In genomic region chr9:89533396-89534187, GRCh38 we compare ENCODE assay signal across 20 cellular contexts. TPM values are rescaled to one million over a fixed set of nuclear protein-coding genes. Genes with fewer than 3 reads are reported as not detected.
DNase-seq lines count a peak whose midpoint lies in the region; ATAC-seq, FAIRE-seq and TF ChIP-seq lines count a peak whose summit lies in the region.
"Had no signal": no experiment of that assay in that cellular context is flagged by ENCODE, and none has a peak within 500 bp of the region (broad histone marks: within the 10 kb centered on the region; RNA-seq: fewer than 3 reads in every experiment).

No MANE protein-coding gene starts in this region.

- no peak overlapping the region for H2AK5ac ChIP-seq in mesendoderm (ENCODE audit: low read length)

- no peak overlapping the region for H3K27ac ChIP-seq in A673 (ENCODE audit: low read depth, low read length, poor library complexity, severe bottlenecking)
- no peak overlapping the region for H3K27ac ChIP-seq in astrocyte (ENCODE audit: low read depth, low read length)
- H3K27ac ChIP-seq in mesendoderm (ENCODE audit: low read depth, low read length): no peak overlapping the region
- H3K27ac ChIP-seq in kidney (ENCODE audit: low read depth in 2 of 2, low read length in 2 of 2): peak overlapping the region in 1 of 2 donors; percentile 60
- H3K27ac ChIP-seq: BLaER1, cardiac muscle cell had no signal

- H3K27me3 ChIP-seq in A673 (replicated peaks; ENCODE audit: insufficient read depth, low read depth, low read length, poor library complexity): no peaks in the 10 kb centered on the region
- peaks cover 5% of the 10 kb centered on the region for H3K27me3 ChIP-seq in astrocyte (ENCODE audit: insufficient read depth, low read length)
- H3K27me3 ChIP-seq in mesendoderm (ENCODE audit: insufficient read depth, low read length, poor library complexity): no peaks in the 10 kb centered on the region
- H3K27me3 ChIP-seq: BLaER1, cardiac muscle cell had no signal

- H3K23ac ChIP-seq in mesendoderm (ENCODE audit: low read length): no peak overlapping the region

- H3K79me2 ChIP-seq in astrocyte (ENCODE audit: insufficient read depth, low read length) (no peaks in the 10 kb centered on the region), mesendoderm (ENCODE audit: control insufficient read depth, insufficient read depth, low read length) (no peaks in the 10 kb centered on the region)

- intact Hi-C loops in A673 (cut with micrococcal nuclease; ENCODE audit: unreplicated experiment) (no loop called here), kidney (cut with DNase I) (no loop called here)

- H3K9me3 ChIP-seq in A673 (ENCODE audit: low read depth, low read length, poor library complexity, severe bottlenecking): no peaks in the 10 kb centered on the region
- peaks cover 3% of the 10 kb centered on the region for H3K9me3 ChIP-seq in astrocyte (ENCODE audit: insufficient read depth, low read depth, low read length)
- no peaks in the 10 kb centered on the region for H3K9me3 ChIP-seq in kidney (ENCODE audit: control insufficient read depth in 1 of 2, low read length in 2 of 2)

- WGBS in mesendoderm (ENCODE audit: extremely low coverage, insufficient coverage, low lambda C conversion rate): no CpG with 5 or more reads among the region's 11 CpGs

- TF ChIP-seq POLR2A in GM12892 (IDR thresholded peaks at IDR 0.05; ENCODE audit: low read depth, low read length): no peak

- H3K79me1 ChIP-seq in mesendoderm (ENCODE audit: low read length): no peaks in the 10 kb centered on the region

- DNase-seq in A673 (ENCODE audit: low spot score): peak; percentile 11
- no peak for DNase-seq in GM12892 (ENCODE audit: insufficient read length)
- no peak for DNase-seq in astrocyte (ENCODE audit: low read depth)
- peak; percentile 24 for DNase-seq in mesendoderm
- DNase-seq in dedifferentiated amniotic fluid mesenchymal stem cell (ENCODE audit: extremely low spot score): no peak
- DNase-seq in WTC11 (ENCODE audit: low spot score): no peak
- no peak for DNase-seq in SIG-M5 treated with dmso at 0.1 percent for 504 hours (lab: John Stamatoyannopoulos, UW; ENCODE audit: unreplicated experiment)
- no peak for DNase-seq in kidney
- DNase-seq: activated T-cell treated with anti-CD3 and anti-CD28 coated beads for 4 hours; erythroblast; HCEC 1CT; mammary epithelial cell; NCI-H1092 treated with DMSO at 0.1 percent for 48 hours; NCI-H345; stimulated activated CD4-positive, alpha-beta T cell treated with anti-CD3 and anti-CD28 coated beads, Interleukin-4, amount 100 ng/mL, for 24 hours had no signal

- H2BK5ac ChIP-seq in mesendoderm (ENCODE audit: low read length): no peak overlapping the region

- H3K9me3 Mint-ChIP-seq in astrocyte (ENCODE audit: unreplicated experiment) (peaks cover 4% of the 10 kb centered on the region), WTC11 (peaks cover 27% of the 10 kb centered on the region)

- H3K4me2 ChIP-seq in astrocyte (ENCODE audit: low read length): no peak overlapping the region
- no peak overlapping the region for H3K4me2 ChIP-seq in mesendoderm (ENCODE audit: low read length)
- H3K4me2 ChIP-seq: BLaER1 had no signal

- H3K56ac ChIP-seq in mesendoderm (ENCODE audit: low read length): no peak overlapping the region

- no peak overlapping the region for H2BK120ac ChIP-seq in mesendoderm (ENCODE audit: low read depth, low read length)

- H3K4ac ChIP-seq in mesendoderm (ENCODE audit: low read depth, low read length): no peak overlapping the region

- TF ChIP-seq CTCF in A673 (conservative IDR thresholded peaks at IDR 0.05; ENCODE audit: low read depth, low read length) (no peak), astrocyte (IDR thresholded peaks at IDR 0.05; ENCODE audit: insufficient read depth, low read depth, low read length) (no peak), WTC11 (IDR thresholded peaks at IDR 0.05) (no peak), kidney (IDR thresholded peaks at IDR 0.05; ENCODE audit: borderline replicate concordance, extremely low read depth, insufficient read depth) (no peak)

- no peak overlapping the region for H3K9ac ChIP-seq in astrocyte (ENCODE audit: low read length)
- H3K9ac ChIP-seq in mesendoderm (ENCODE audit: low read length): no peak overlapping the region
- H3K9ac ChIP-seq in kidney (ENCODE audit: low read length in 2 of 2): no peak overlapping the region
- H3K9ac ChIP-seq: BLaER1 had no signal

- H4K8ac ChIP-seq in mesendoderm (ENCODE audit: low read depth, low read length): no peak overlapping the region

- H3K4me1 ChIP-seq in A673 (ENCODE audit: insufficient read depth, low read length, poor library complexity, severe bottlenecking): no peaks in the 10 kb centered on the region
- no peaks in the 10 kb centered on the region for H3K4me1 ChIP-seq in astrocyte (ENCODE audit: insufficient read depth, low read length)
- no peaks in the 10 kb centered on the region for H3K4me1 ChIP-seq in mesendoderm (ENCODE audit: control insufficient read depth, low read depth, low read length)
- peaks cover 9 to 13% of the 10 kb centered on the region in 2 donors for H3K4me1 ChIP-seq in kidney (ENCODE audit: control insufficient read depth in 1 of 2, insufficient read depth in 1 of 2, low read depth in 1 of 2, low read length in 2 of 2)

- no TSS peak for BruUV-seq in A673 (replicated peaks; lab: Mats Ljungman, UMichigan)

- H3K4me3 ChIP-seq in A673 (ENCODE audit: low read depth, low read length, poor library complexity, severe bottlenecking) (no peak overlapping the region), astrocyte (ENCODE audit: insufficient read depth, low read depth, low read length) (no peak overlapping the region), mesendoderm (ENCODE audit: low read length) (no peak overlapping the region), kidney (ENCODE audit: low read length in 2 of 2) (no peak overlapping the region)
- H3K4me3 ChIP-seq: BLaER1, cardiac muscle cell had no signal

- H3K27me3 Mint-ChIP-seq in astrocyte (ENCODE audit: low read depth, unreplicated experiment): peaks cover 4% of the 10 kb centered on the region
- no peaks in the 10 kb centered on the region for H3K27me3 Mint-ChIP-seq in WTC11 (ENCODE audit: low read depth)

- H4K20me1 ChIP-seq in astrocyte (ENCODE audit: insufficient read depth, low read length): no peaks in the 10 kb centered on the region
- H4K20me1 ChIP-seq: BLaER1 had no signal

- peak; percentile 21 for FAIRE-seq in GM12892 (lab: Jason Lieb, UNC)
- no peak for FAIRE-seq in astrocyte (lab: Jason Lieb, UNC)
- no peak for FAIRE-seq in kidney (lab: Jason Lieb, UNC)
- FAIRE-seq: G401.6, GM18507, TTC549 had no signal

- no peak overlapping the region for H2AFZ ChIP-seq in astrocyte (ENCODE audit: low read depth, low read length)

- H3K18ac ChIP-seq in mesendoderm (ENCODE audit: low read length): no peak overlapping the region

- CTCF ChIA-PET in A673 (lab: Charles Lee): no interaction called here
- CTCF ChIA-PET in WTC11 (lab: Charles Lee): interaction anchor here (0.7 to 1.2 kb wide), 4 partner anchors 15 to 104 kb away, joined by 4 to 10 read pairs (median 6); no protein-coding TSS in a partner anchor

- no peak overlapping the region for H3K27ac Mint-ChIP-seq in astrocyte (ENCODE audit: unreplicated experiment)
- H3K27ac Mint-ChIP-seq in WTC11: no peak overlapping the region

- H2BK15ac ChIP-seq in mesendoderm (replicated peaks; ENCODE audit: low read depth): no peak overlapping the region

- peak overlapping the region; percentile 13 for H3K4me3 Mint-ChIP-seq in astrocyte (ENCODE audit: unreplicated experiment)
- H3K4me3 Mint-ChIP-seq in WTC11: no peak overlapping the region

- H3K36me3 ChIP-seq in A673 (ENCODE audit: insufficient read depth, low read length, poor library complexity, severe bottlenecking) (no peaks in the 10 kb centered on the region), astrocyte (ENCODE audit: insufficient read depth, low read length) (no peaks in the 10 kb centered on the region), mesendoderm (ENCODE audit: control insufficient read depth, insufficient read depth, low read length) (no peaks in the 10 kb centered on the region), kidney (ENCODE audit: control insufficient read depth in 1 of 2, insufficient read depth in 2 of 2, low read length in 2 of 2) (no peaks in the 10 kb centered on the region)
- H3K36me3 ChIP-seq: BLaER1, cardiac muscle cell had no signal

- H3K4me1 Mint-ChIP-seq in astrocyte (ENCODE audit: low read depth, unreplicated experiment) (peaks cover 8% of the 10 kb centered on the region), WTC11 (peaks cover 5% of the 10 kb centered on the region)

- POLR2A ChIA-PET in A673 (lab: Charles Lee; ENCODE audit: low non-redundant PET): no interaction called here
- POLR2A ChIA-PET in WTC11 (lab: Charles Lee): interaction anchor here (1.1 kb wide), 1 partner anchor 98 kb away, joined by 3 read pairs; no protein-coding TSS in a partner anchor

- no peak for ATAC-seq in WTC11

- no peak overlapping the region for H4K5ac ChIP-seq in mesendoderm (ENCODE audit: low read length)

- H3K36me3 Mint-ChIP-seq in astrocyte (ENCODE audit: low read depth, unreplicated experiment) (no peaks in the 10 kb centered on the region), WTC11 (peaks cover 3% of the 10 kb centered on the region; the same call in 1 of the 2 replicates)

TF ChIP-seq in WTC11, 78 proteins besides CTCF, POLR2A, EP300 and RAD21 (continues in another document):
- no peak for TF ChIP-seq E2F5 (CRISPR knock-in tag; IDR thresholded peaks at IDR 0.05)
- no peak for TF ChIP-seq NFATC4 (CRISPR knock-in tag; IDR thresholded peaks at IDR 0.05)

RNA-seq across cellular contexts. Expression of gene SEMA4D, which starts 35.7 kb away (rescaled TPM):
- total RNA-seq in A673 (2021): 14.2 and 16.7 TPM in 2 replicates
- 54.7 TPM for polyA plus RNA-seq in GM12892 (2012; ENCODE audit: missing spikeins)
- total RNA-seq in astrocyte: 4.8 and 6.2 TPM in 2 replicates
- polyA plus RNA-seq in mesendoderm (2013, experiment 1 of 2): 8.6 TPM
- polyA plus RNA-seq in mesendoderm (2013, experiment 2 of 2): 8.9 TPM
- total RNA-seq in WTC11 (2021): 60.5 to 67.8 TPM (median 65.2 TPM) in 3 replicates
- 147 TPM for total RNA-seq in kidney
- 18.9 TPM for polyA plus RNA-seq in kidney (ENCODE audit: insufficient read depth, low read depth, low replicate concordance)

Comparison
In these comparisons a context has a peak if more than half of its experiments do, and no peak if none do; other contexts are left out.
1. DNase-seq: peak in A673 (single experiment) and mesendoderm (single experiment); none in GM12892 (single experiment), astrocyte (single experiment), dedifferentiated amniotic fluid mesenchymal stem cell (single experiment), WTC11 (single experiment), SIG-M5 treated with dmso at 0.1 percent for 504 hours (single experiment) and kidney (single experiment).